18 cellular contexts compared by ENCODE assay signal in genomic region chr17:28657756-28658155, GRCh38. TPM values are rescaled to one million over a fixed set of nuclear protein-coding genes. Genes with fewer than 3 reads are reported as not detected.
DNase-seq lines count a peak whose midpoint lies in the region; ATAC-seq and TF ChIP-seq lines count a peak whose summit lies in the region.
"Had no signal": no experiment of that assay in that cellular context is flagged by ENCODE, and none has a peak within 500 bp of the region (broad histone marks: within the 10 kb centered on the region; RNA-seq: fewer than 3 reads in every experiment).

No MANE protein-coding gene starts in this region.

- no peak for TF ChIP-seq CTCF in fibroblast of mammary gland (conservative IDR thresholded peaks at IDR 0.05; ENCODE audit: control insufficient read depth, insufficient read depth, low read depth, low read length)

- H3K27ac Mint-ChIP-seq in activated naive CD8-positive, alpha-beta T cell treated with anti-CD3 and anti-CD28 coated beads for 36 hours = peak overlapping the region; percentile 71
- no peak overlapping the region for H3K27ac Mint-ChIP-seq in activated naive CD8-positive, alpha-beta T cell treated with anti-CD3 and anti-CD28 coated beads, Interleukin-2, amount 50 U/mL, for 24 hours
- peak overlapping the region; percentile 33 for H3K27ac Mint-ChIP-seq in stimulated activated naive B cell treated with anti-CD40 and anti-IgM and Interleukin-4, amounts not matched to agents 10 μg/mL and 1 μg/mL and 100 μg/mL, for 72 hours
- H3K27ac Mint-ChIP-seq: activated CD4-positive, alpha-beta T cell treated with anti-CD3 and anti-CD28 coated beads, Interleukin-2, amount 10 ng/mL, durations not matched to agents 7 days and 5 days; memory B cell; natural killer cell treated with Interleukin-12 subunit alpha and Interleukin-12 subunit beta and Interleukin-15 and Interleukin-18, amount 100 ng/mL, for 72 hours had no signal

- ATAC-seq in activated naive CD8-positive, alpha-beta T cell treated with anti-CD3 and anti-CD28 coated beads, Interleukin-2, amount 50 U/mL, for 24 hours = no peak
- no peak for ATAC-seq in stimulated activated naive B cell treated with anti-CD40 and anti-IgM and Interleukin-4, amounts not matched to agents 10 μg/mL and 1 μg/mL and 100 μg/mL, for 72 hours (replicated peaks)
- no peak for ATAC-seq in GM19324 (IDR thresholded peaks at IDR 0.05; ENCODE audit: low FRiP score, unreplicated experiment)
- ATAC-seq: esophagus mucosa; natural killer cell treated with Interleukin-12 subunit alpha and Interleukin-12 subunit beta and Interleukin-15 and Interleukin-18, amount 100 ng/mL, for 72 hours had no signal

- no peak overlapping the region for H3K4me3 ChIP-seq in fibroblast of mammary gland (ENCODE audit: control insufficient read depth, low read depth, low read length)
- H3K4me3 ChIP-seq: prostate gland, thoracic aorta had no signal

- no peak overlapping the region for H3K4me3 Mint-ChIP-seq in activated naive CD8-positive, alpha-beta T cell treated with anti-CD3 and anti-CD28 coated beads for 36 hours
- no peak overlapping the region for H3K4me3 Mint-ChIP-seq in activated naive CD8-positive, alpha-beta T cell treated with anti-CD3 and anti-CD28 coated beads, Interleukin-2, amount 50 U/mL, for 24 hours
- no peak overlapping the region for H3K4me3 Mint-ChIP-seq in stimulated activated naive B cell treated with anti-CD40 and anti-IgM and Interleukin-4, amounts not matched to agents 10 μg/mL and 1 μg/mL and 100 μg/mL, for 72 hours
- H3K4me3 Mint-ChIP-seq: activated CD4-positive, alpha-beta T cell treated with anti-CD3 and anti-CD28 coated beads, Interleukin-2, amount 10 ng/mL, durations not matched to agents 7 days and 5 days; memory B cell; natural killer cell treated with Interleukin-12 subunit alpha and Interleukin-12 subunit beta and Interleukin-15 and Interleukin-18, amount 100 ng/mL, for 72 hours had no signal

- DNase-seq in activated naive CD8-positive, alpha-beta T cell treated with anti-CD3 and anti-CD28 coated beads for 36 hours = no peak
- DNase-seq in activated naive CD8-positive, alpha-beta T cell treated with anti-CD3 and anti-CD28 coated beads, Interleukin-2, amount 50 U/mL, for 24 hours = no peak
- peak; percentile 64 for DNase-seq in RKO (ENCODE audit: low spot score)
- DNase-seq in fibroblast of mammary gland (ENCODE audit: low read depth) = peak; percentile 70
- DNase-seq in stimulated activated naive B cell treated with anti-CD40 and anti-IgM and Interleukin-4, amounts not matched to agents 10 μg/mL and 1 μg/mL and 100 μg/mL, for 72 hours = no peak
- DNase-seq in DMS 273 (lab: John Stamatoyannopoulos, UW; ENCODE audit: unreplicated experiment) = no peak
- no peak for DNase-seq in medulla oblongata (ENCODE audit: extremely low spot score)
- DNase-seq: activated CD4-positive, alpha-beta T cell treated with anti-CD3 and anti-CD28 coated beads, Interleukin-2, amount 10 ng/mL, durations not matched to agents 7 days and 5 days; activated naive CD4-positive, alpha-beta T cell treated with anti-CD3 and anti-CD28 coated beads, Interleukin-2, amount 50 U/mL, for 16 hours; NCI-H2029; NCI-H446; stimulated activated CD8-positive, alpha-beta memory T cell treated with anti-CD3 and anti-CD28 coated beads, Interleukin-4, amount 100 ng/mL, for 48 hours had no signal

- H3K9me3 Mint-ChIP-seq in activated naive CD8-positive, alpha-beta T cell treated with anti-CD3 and anti-CD28 coated beads for 36 hours = no peaks in the 10 kb centered on the region
- H3K9me3 Mint-ChIP-seq in activated naive CD8-positive, alpha-beta T cell treated with anti-CD3 and anti-CD28 coated beads, Interleukin-2, amount 50 U/mL, for 24 hours = no peaks in the 10 kb centered on the region
- H3K9me3 Mint-ChIP-seq in stimulated activated naive B cell treated with anti-CD40 and anti-IgM and Interleukin-4, amounts not matched to agents 10 μg/mL and 1 μg/mL and 100 μg/mL, for 72 hours = no peaks in the 10 kb centered on the region
- H3K9me3 Mint-ChIP-seq: activated CD4-positive, alpha-beta T cell treated with anti-CD3 and anti-CD28 coated beads, Interleukin-2, amount 10 ng/mL, durations not matched to agents 7 days and 5 days; memory B cell; natural killer cell treated with Interleukin-12 subunit alpha and Interleukin-12 subunit beta and Interleukin-15 and Interleukin-18, amount 100 ng/mL, for 72 hours had no signal

- peaks cover 21% of the 10 kb centered on the region for H3K36me3 Mint-ChIP-seq in activated naive CD8-positive, alpha-beta T cell treated with anti-CD3 and anti-CD28 coated beads for 36 hours
- H3K36me3 Mint-ChIP-seq in activated naive CD8-positive, alpha-beta T cell treated with anti-CD3 and anti-CD28 coated beads, Interleukin-2, amount 50 U/mL, for 24 hours (ENCODE audit: low read depth) = peaks cover 37% of the 10 kb centered on the region
- H3K36me3 Mint-ChIP-seq in stimulated activated naive B cell treated with anti-CD40 and anti-IgM and Interleukin-4, amounts not matched to agents 10 μg/mL and 1 μg/mL and 100 μg/mL, for 72 hours = peaks cover 30 to 38% of the 10 kb centered on the region in 2 donors

- H3K4me1 Mint-ChIP-seq in activated naive CD8-positive, alpha-beta T cell treated with anti-CD3 and anti-CD28 coated beads for 36 hours = peaks cover 22% of the 10 kb centered on the region
- H3K4me1 Mint-ChIP-seq in activated naive CD8-positive, alpha-beta T cell treated with anti-CD3 and anti-CD28 coated beads, Interleukin-2, amount 50 U/mL, for 24 hours = peaks cover 20% of the 10 kb centered on the region
- peaks cover 15 to 42% of the 10 kb centered on the region in 2 donors for H3K4me1 Mint-ChIP-seq in stimulated activated naive B cell treated with anti-CD40 and anti-IgM and Interleukin-4, amounts not matched to agents 10 μg/mL and 1 μg/mL and 100 μg/mL, for 72 hours

- no peaks in the 10 kb centered on the region for H3K27me3 Mint-ChIP-seq in activated naive CD8-positive, alpha-beta T cell treated with anti-CD3 and anti-CD28 coated beads for 36 hours
- H3K27me3 Mint-ChIP-seq in activated naive CD8-positive, alpha-beta T cell treated with anti-CD3 and anti-CD28 coated beads, Interleukin-2, amount 50 U/mL, for 24 hours = no peaks in the 10 kb centered on the region
- no peaks in the 10 kb centered on the region for H3K27me3 Mint-ChIP-seq in stimulated activated naive B cell treated with anti-CD40 and anti-IgM and Interleukin-4, amounts not matched to agents 10 μg/mL and 1 μg/mL and 100 μg/mL, for 72 hours
- H3K27me3 Mint-ChIP-seq: activated CD4-positive, alpha-beta T cell treated with anti-CD3 and anti-CD28 coated beads, Interleukin-2, amount 10 ng/mL, durations not matched to agents 7 days and 5 days; memory B cell; natural killer cell treated with Interleukin-12 subunit alpha and Interleukin-12 subunit beta and Interleukin-15 and Interleukin-18, amount 100 ng/mL, for 72 hours had no signal

RNA-seq across cellular contexts. Expression of gene SDF2, which starts 4.0 kb away (rescaled TPM):
- 10 to 100 TPM; 36.8 to 37.2 TPM for total RNA-seq in activated naive CD8-positive, alpha-beta T cell treated with anti-CD3 and anti-CD28 coated beads for 36 hours

RNA-seq across cellular contexts. Expression of gene SUPT6H, which starts 4.2 kb away (rescaled TPM):
- 10 to 100 TPM; 77.0 to 77.9 TPM for total RNA-seq in activated naive CD8-positive, alpha-beta T cell treated with anti-CD3 and anti-CD28 coated beads for 36 hours

RNA-seq across cellular contexts. Expression of gene BLTP2, which starts 12.8 kb away (rescaled TPM):
- total RNA-seq in activated naive CD8-positive, alpha-beta T cell treated with anti-CD3 and anti-CD28 coated beads for 36 hours = 100 to 1,000 TPM; 174 to 180 TPM

RNA-seq across cellular contexts. Expression of gene RSKR, which starts 43.8 kb away (rescaled TPM):
- total RNA-seq in activated naive CD8-positive, alpha-beta T cell treated with anti-CD3 and anti-CD28 coated beads for 36 hours = 10 to 100 TPM; 14.3 to 17.8 TPM

RNA-seq across cellular contexts. Expression of gene PROCA1, which starts 53.9 kb away (rescaled TPM):
- total RNA-seq in activated naive CD8-positive, alpha-beta T cell treated with anti-CD3 and anti-CD28 coated beads for 36 hours = 1 to 10 TPM; 3.1 to 3.9 TPM

Comparison
In these comparisons a context has a peak if more than half of its experiments do, and no peak if none do; other contexts are left out.
1. DNase-seq: peak in RKO (single experiment) and fibroblast of mammary gland (single experiment); none in activated naive CD8-positive, alpha-beta T cell treated with anti-CD3 and anti-CD28 coated beads for 36 hours (single experiment), activated naive CD8-positive, alpha-beta T cell treated with anti-CD3 and anti-CD28 coated beads, Interleukin-2, amount 50 U/mL, for 24 hours (single experiment), stimulated activated naive B cell treated with anti-CD40 and anti-IgM and Interleukin-4, amounts not matched to agents 10 μg/mL and 1 μg/mL and 100 μg/mL, for 72 hours (single experiment), DMS 273 (single experiment) and medulla oblongata (single experiment).